ENCODE assay signal across 13 cellular contexts in genomic region chr16:714079-714478, GRCh38. TPM values are rescaled to one million over a fixed set of nuclear protein-coding genes. Genes with fewer than 3 reads are reported as not detected.
DNase-seq lines count a peak whose midpoint lies in the region; ATAC-seq and TF ChIP-seq lines count a peak whose summit lies in the region.
"Had no signal": no experiment of that assay in that cellular context is flagged by ENCODE, and none has a peak within 500 bp of the region (broad histone marks: within the 10 kb centered on the region; RNA-seq: fewer than 3 reads in every experiment).

No MANE protein-coding gene starts in this region.

- POLR2A ChIA-PET in HEK293 (lab: Yijun Ruan, JAX) (no interaction called here), T-cell (lab: Charles Lee) (interaction anchor here in 1 of 2 donors (0.6 kb wide), 1 partner anchor 29 kb away, joined by 3 read pairs; no protein-coding TSS in a partner anchor)

- peaks cover 0 to 7% of the 10 kb centered on the region in 2 experiments; a peak in 1 of 3 replicates for H3K36me3 ChIP-seq in HEK293 (ENCODE audit: control insufficient read depth in 2 of 2, insufficient read depth in 1 of 2, low read length in 2 of 2)
- H3K36me3 ChIP-seq: pancreas had no signal

- H3K36me3 Mint-ChIP-seq in T-cell (no peaks in the 10 kb centered on the region), immature natural killer cell (no peaks in the 10 kb centered on the region)
- H3K36me3 Mint-ChIP-seq: activated CD4-positive, alpha-beta memory T cell treated with anti-CD3 and anti-CD28 coated beads for 36 hours had no signal

- CTCF ChIA-PET in HEK293 (lab: Yijun Ruan, JAX) (interaction anchor here (0.6 to 5.7 kb wide), 5 partner anchors 10 to 114 kb away, joined by 3 to 119 read pairs (median 6); partner anchors contain the start of genes CCDC78, CHTF18 and RPUSD1), T-cell (lab: Charles Lee) (no interaction called here)

- peaks cover 14 to 28% of the 10 kb centered on the region in 2 donors for H3K27me3 Mint-ChIP-seq in T-cell
- H3K27me3 Mint-ChIP-seq in immature natural killer cell (ENCODE audit: low read depth in 3 of 3), result peaks cover 2 to 8% (median 7%) of the 10 kb centered on the region in 3 donors
- H3K27me3 Mint-ChIP-seq: activated T-helper 17 cell treated with anti-CD3 and anti-CD28 coated beads, Interleukin-2, amount 50 U/mL, for 72 hours had no signal

- no peaks in the 10 kb centered on the region for H3K9me3 ChIP-seq in HEK293 (ENCODE audit: control insufficient read depth, insufficient read depth, low read depth, low read length)
- H3K9me3 ChIP-seq: pancreas, testis had no signal

- no peak overlapping the region for H3K4me3 ChIP-seq in HEK293 (ENCODE audit: low read depth, low read length)
- H3K4me3 ChIP-seq: GM12878 had no signal

- H3K27ac Mint-ChIP-seq in T-cell (peak overlapping the region in 1 of 2 donors; percentile 39), immature natural killer cell (no peak overlapping the region)
- H3K27ac Mint-ChIP-seq: activated CD4-positive, alpha-beta memory T cell treated with anti-CD3 and anti-CD28 coated beads for 36 hours; activated T-helper 17 cell treated with anti-CD3 and anti-CD28 coated beads, Interleukin-2, amount 50 U/mL, for 72 hours had no signal

- H3K27ac ChIP-seq in HEK293 (ENCODE audit: extremely low read depth, low read depth, low read length), result no peak overlapping the region
- H3K27ac ChIP-seq: pancreas, testis had no signal

- H3K9me3 Mint-ChIP-seq in T-cell, result no peaks in the 10 kb centered on the region
- no peaks in the 10 kb centered on the region for H3K9me3 Mint-ChIP-seq in immature natural killer cell
- H3K9me3 Mint-ChIP-seq: activated CD4-positive, alpha-beta memory T cell treated with anti-CD3 and anti-CD28 coated beads for 36 hours; activated T-helper 17 cell treated with anti-CD3 and anti-CD28 coated beads, Interleukin-2, amount 50 U/mL, for 72 hours had no signal

- peak overlapping the region in 2 of 3 donors; percentile 21 to 51 for H3K4me3 Mint-ChIP-seq in T-cell
- H3K4me3 Mint-ChIP-seq in immature natural killer cell, result peak overlapping the region in 4 of 5 donors; percentile 23 to 42 (median 36)
- H3K4me3 Mint-ChIP-seq: activated CD4-positive, alpha-beta memory T cell treated with anti-CD3 and anti-CD28 coated beads for 36 hours; activated T-helper 17 cell treated with anti-CD3 and anti-CD28 coated beads, Interleukin-2, amount 50 U/mL, for 72 hours had no signal

- no peak for ATAC-seq in T-cell (replicated peaks in 1 of 4)
- ATAC-seq in HG03378 (IDR thresholded peaks at IDR 0.05; ENCODE audit: unreplicated experiment), result no peak
- no peak for ATAC-seq in HG03175 (IDR thresholded peaks at IDR 0.05; ENCODE audit: unreplicated experiment)

- in situ Hi-C loops in ACHN (cut with HindIII; ENCODE audit: low pct_ligation_motif_present, low pct_unique_long_range_greater_than_20kb, low sequenced_read_pairs), result no loop called here

- no peak for TF ChIP-seq CTCF in HEK293 (tag by site-specific recombination; IDR thresholded peaks at IDR 0.05)

- H3K4me1 Mint-ChIP-seq in T-cell, result peaks cover 7 to 16% (median 10%) of the 10 kb centered on the region in 3 donors
- peaks cover 0 to 9% of the 10 kb centered on the region in 2 donors for H3K4me1 Mint-ChIP-seq in immature natural killer cell
- H3K4me1 Mint-ChIP-seq: activated T-helper 17 cell treated with anti-CD3 and anti-CD28 coated beads, Interleukin-2, amount 50 U/mL, for 72 hours had no signal

- DNase-seq in ACHN, result peak; percentile 69
- DNase-seq in T-cell, result no peak
- no peak for DNase-seq in immature natural killer cell
- DNase-seq in NCI-H526 treated with DMSO at 0.1 percent for 48 hours (lab: John Stamatoyannopoulos, UW), result no peak
- DNase-seq in stimulated activated naive CD4-positive, alpha-beta T cell treated with Interleukin-2 at 50 U/mL for 16 hours (lab: John Stamatoyannopoulos, UW), result no peak

- H3K4me1 ChIP-seq in HEK293 (ENCODE audit: control insufficient read depth, insufficient read depth, low read length), result peaks cover 11% of the 10 kb centered on the region

TF ChIP-seq in HEK293, 187 proteins besides CTCF, POLR2A, EP300 and RAD21:
- TF ChIP-seq ZNF335 (tag by site-specific recombination; conservative IDR thresholded peaks at IDR 0.05), result 0 out of 2 replicates have a peak, but pooled peaks have one; percentile 13
- TF ChIP-seq BCL11B (tag by site-specific recombination; IDR thresholded peaks at IDR 0.05; ENCODE audit: low read depth), result no peak

RNA-seq across cellular contexts. Expression of gene METRN, which starts 0.8 kb away (rescaled TPM):
- 10 to 100 TPM in 3 of 5 donors, 1 to 10 TPM in 2; 4.2 to 18.2 (median 12.0) TPM for total RNA-seq in T-cell
- 10 to 100 TPM; 29.6 to 61.7 (median 45.4) TPM for polyA plus RNA-seq in immature natural killer cell

RNA-seq across cellular contexts. Expression of gene ANTKMT, which starts 6.9 kb away (rescaled TPM):
- total RNA-seq in T-cell, result 10 to 100 TPM; 22.9 to 38.8 (median 27.2) TPM
- 100 to 1,000 TPM in 1 of 3 donors, 10 to 100 TPM in 2; 71.7 to 110 (median 94.1) TPM for polyA plus RNA-seq in immature natural killer cell

RNA-seq across cellular contexts. Expression of gene FBXL16, which starts 8.5 kb away (rescaled TPM):
- total RNA-seq in T-cell, result 10 to 100 TPM; 16.4 to 65.5 (median 50.2) TPM
- under 1 TPM in 1 of 3 donors, not detected in 2; 0.20 TPM for polyA plus RNA-seq in immature natural killer cell

RNA-seq across cellular contexts. Expression of gene CCDC78, which starts 12.2 kb away (rescaled TPM):
- 10 to 100 TPM in 1 of 5 donors, 1 to 10 TPM in 4; 3.1 to 17.1 (median 8.6) TPM for total RNA-seq in T-cell
- polyA plus RNA-seq in immature natural killer cell, result 1 to 10 TPM in 2 of 3 donors, under 1 TPM in 1; 0.34 to 1.7 (median 1.4) TPM

RNA-seq across cellular contexts. Expression of gene HAGHL, which starts 12.8 kb away (rescaled TPM):
- total RNA-seq in T-cell, result 10 to 100 TPM in 4 of 5 donors, 1 to 10 TPM in 1; 9.9 to 50.1 (median 31.6) TPM
- 10 to 100 TPM in 1 of 3 donors, 1 to 10 TPM in 2; 6.4 to 12.0 (median 9.1) TPM for polyA plus RNA-seq in immature natural killer cell
